In genomic region chr4:128461300-128462103, GRCh38 we compare ENCODE assay signal across 9 cellular contexts.
DNase-seq lines count a peak whose midpoint lies in the region; ATAC-seq, FAIRE-seq and TF ChIP-seq lines count a peak whose summit lies in the region.
"Had no signal": no experiment of that assay in that cellular context is flagged by ENCODE, and none has a peak within 500 bp of the region (broad histone marks: within the 10 kb centered on the region; RNA-seq: fewer than 3 reads in every experiment).

No MANE protein-coding gene starts in this region.

- ATAC-seq in GM18498 (IDR thresholded peaks at IDR 0.05; ENCODE audit: unreplicated experiment) (peak; percentile 68), HG03432 (IDR thresholded peaks at IDR 0.05; ENCODE audit: unreplicated experiment) (peak; percentile 91), GM12878 (peak; percentile 88)
- no peak for ATAC-seq in stimulated activated naive B cell treated with anti-CD40 and anti-IgM and Interleukin-4, amounts not matched to agents 10 μg/mL and 1 μg/mL and 100 μg/mL, for 72 hours (replicated peaks)

- no peaks in the 10 kb centered on the region for H3K27me3 ChIP-seq in GM12878 (replicated peaks in 1 of 2; ENCODE audit: control insufficient read depth in 2 of 2, insufficient read depth in 2 of 2, low read length in 1 of 2)

- H3K27ac Mint-ChIP-seq in stimulated activated naive B cell treated with anti-CD40 and anti-IgM and Interleukin-4, amounts not matched to agents 10 μg/mL and 1 μg/mL and 100 μg/mL, for 72 hours, result no peak overlapping the region

- H3K4me2 ChIP-seq in GM12878 (ENCODE audit: control insufficient read depth, insufficient read depth), result no peak overlapping the region

- no peak for TF ChIP-seq POLR2A in GM12878 (IDR thresholded peaks at IDR 0.05; ENCODE audit: low read depth, low read length)

- CTCF ChIA-PET in GM12878 (lab: Yijun Ruan, JAX), result interaction anchor here (0.7 to 5.5 kb wide), 6 partner anchors 8 to 372 kb away, joined by 3 to 36 read pairs (median 3); no protein-coding TSS in a partner anchor

- no peak overlapping the region for H3K4me3 Mint-ChIP-seq in stimulated activated naive B cell treated with anti-CD40 and anti-IgM and Interleukin-4, amounts not matched to agents 10 μg/mL and 1 μg/mL and 100 μg/mL, for 72 hours

- BruUV-seq in GM12878 (replicated peaks; lab: Mats Ljungman, UMichigan), result no TSS peak

- H2AFZ ChIP-seq in GM12878 (ENCODE audit: control insufficient read depth, low read depth, low read length), result no peak overlapping the region

- no peaks in the 10 kb centered on the region for H3K9me3 ChIP-seq in GM12878 (replicated peaks; ENCODE audit: control insufficient read depth, insufficient read depth, low read length)

- no peaks in the 10 kb centered on the region for H3K36me3 ChIP-seq in GM12878 (ENCODE audit: control insufficient read depth in 2 of 2, insufficient read depth in 2 of 2, low read length in 1 of 2)
- H3K36me3 ChIP-seq: cardiac muscle cell had no signal

- no peaks in the 10 kb centered on the region for H3K4me1 ChIP-seq in GM12878 (ENCODE audit: control insufficient read depth, insufficient read depth, low read length)

- in situ Hi-C loops in GM12878 (cut with MboI), result no loop called here

- TF ChIP-seq CTCF in GM12878 (IDR thresholded peaks at IDR 0.05 in 2 of 3, conservative IDR thresholded peaks at IDR 0.05 in 1 of 3; ENCODE audit: control insufficient read depth in 2 of 3, extremely low read depth in 1 of 3, insufficient read depth in 1 of 3, low read depth in 3 of 3, low read length in 3 of 3), result no peak

- SMC1A ChIA-PET in GM12878 (lab: Charles Lee; ENCODE audit: uncharacterized antibody, unreplicated experiment), result interaction anchor here (0.7 to 3.7 kb wide), 5 partner anchors 8 to 402 kb away, joined by 3 to 24 read pairs (median 3); no protein-coding TSS in a partner anchor

- H4K20me1 ChIP-seq in GM12878 (ENCODE audit: control insufficient read depth, insufficient read depth), result no peaks in the 10 kb centered on the region

- no peak for TF ChIP-seq RAD21 in GM12878 (IDR thresholded peaks at IDR 0.05; ENCODE audit: insufficient read depth, low read depth, low read length)

- no peak overlapping the region for H3K4me3 ChIP-seq in GM12878
- H3K4me3 ChIP-seq: cardiac muscle cell had no signal

- H3K79me2 ChIP-seq in GM12878 (ENCODE audit: control insufficient read depth, insufficient read depth, low read length), result no peaks in the 10 kb centered on the region

- no peak for TF ChIP-seq EP300 in GM12878 (IDR thresholded peaks at IDR 0.05; ENCODE audit: borderline replicate concordance in 1 of 2, control insufficient read depth in 1 of 2, low read depth in 2 of 2, low read length in 2 of 2)

- H3K9me3 Mint-ChIP-seq in stimulated activated naive B cell treated with anti-CD40 and anti-IgM and Interleukin-4, amounts not matched to agents 10 μg/mL and 1 μg/mL and 100 μg/mL, for 72 hours, result peaks cover 0 to 1% of the 10 kb centered on the region in 2 donors

- 10% methylated on average over 5 of the region's 5 CpGs for WGBS in GM12878 (ENCODE audit: insufficient coverage, insufficient replicate concordance, low lambda C conversion rate, missing lambda C conversion rate)

- H3K4me1 Mint-ChIP-seq in stimulated activated naive B cell treated with anti-CD40 and anti-IgM and Interleukin-4, amounts not matched to agents 10 μg/mL and 1 μg/mL and 100 μg/mL, for 72 hours, result peaks cover 0 to 3% of the 10 kb centered on the region in 2 donors

- no peak overlapping the region for H3K9ac ChIP-seq in GM12878 (ENCODE audit: control insufficient read depth, insufficient read depth, low read length)

- no peak overlapping the region for H3K27ac ChIP-seq in GM12878 (ENCODE audit: control insufficient read depth, insufficient read depth)
- H3K27ac ChIP-seq: cardiac muscle cell had no signal

- DNase-seq in GM12878 (ENCODE audit: low read depth, low spot score) (no peak), mucosa of gallbladder (ENCODE audit: low spot score) (peak; percentile 33), NCI-H1048 (lab: John Stamatoyannopoulos, UW) (no peak), HuH-7.5 (ENCODE audit: low spot score) (no peak)
- DNase-seq in stimulated activated CD8-positive, alpha-beta memory T cell treated with anti-CD3 and anti-CD28 coated beads, Interleukin-4, amount 100 ng/mL, for 48 hours, result no peak
- no peak for DNase-seq in stimulated activated naive B cell treated with anti-CD40 and anti-IgM and Interleukin-4, amounts not matched to agents 10 μg/mL and 1 μg/mL and 100 μg/mL, for 72 hours

- RAD21 ChIA-PET in GM12878 (lab: Charles Lee; ENCODE audit: unreplicated experiment), result interaction anchor here (0.7 to 1.3 kb wide), 4 partner anchors 8 to 68 kb away, joined by 3 to 6 read pairs (median 4); no protein-coding TSS in a partner anchor

- H3K27me3 Mint-ChIP-seq in stimulated activated naive B cell treated with anti-CD40 and anti-IgM and Interleukin-4, amounts not matched to agents 10 μg/mL and 1 μg/mL and 100 μg/mL, for 72 hours, result no peaks in the 10 kb centered on the region

- intact Hi-C loops in GM12878 (cut with micrococcal nuclease; ENCODE audit: unreplicated experiment), result no loop called here

- FAIRE-seq in GM12878 (lab: Jason Lieb, UNC), result no peak

- POLR2A ChIA-PET in GM12878 (lab: Charles Lee), result no interaction called here

- no peaks in the 10 kb centered on the region for H3K36me3 Mint-ChIP-seq in stimulated activated naive B cell treated with anti-CD40 and anti-IgM and Interleukin-4, amounts not matched to agents 10 μg/mL and 1 μg/mL and 100 μg/mL, for 72 hours

TF ChIP-seq in GM12878, 131 proteins besides CTCF, POLR2A, EP300 and RAD21:
- TF ChIP-seq CBFB (IDR thresholded peaks at IDR 0.05; ENCODE audit: low read depth) (no peak), ZBTB40 (IDR thresholded peaks at IDR 0.05; ENCODE audit: borderline replicate concordance) (no peak), BACH1 (IDR thresholded peaks at IDR 0.05; ENCODE audit: borderline replicate concordance) (no peak), JUNB (IDR thresholded peaks at IDR 0.05) (0 out of 2 replicates have a peak, but pooled peaks have one; percentile 9), NRF1 (conservative IDR thresholded peaks at IDR 0.05; ENCODE audit: low read depth, low read length) (no peak), CEBPZ (IDR thresholded peaks at IDR 0.05; ENCODE audit: low read depth, low read length) (no peak), TCF3 (IDR thresholded peaks at IDR 0.05; ENCODE audit: borderline replicate concordance, insufficient read depth, low read depth, low read length) (no peak)

Comparison
In these comparisons a context has a peak if more than half of its experiments do, and no peak if none do; other contexts are left out.
1. ATAC-seq: peak in GM18498 (single experiment), HG03432 (single experiment) and GM12878 (single experiment); none in stimulated activated naive B cell treated with anti-CD40 and anti-IgM and Interleukin-4, amounts not matched to agents 10 μg/mL and 1 μg/mL and 100 μg/mL, for 72 hours (0 of 2).